Comparison of ENCODE assay signal across 38 cellular contexts in the genomic region with DNA sequence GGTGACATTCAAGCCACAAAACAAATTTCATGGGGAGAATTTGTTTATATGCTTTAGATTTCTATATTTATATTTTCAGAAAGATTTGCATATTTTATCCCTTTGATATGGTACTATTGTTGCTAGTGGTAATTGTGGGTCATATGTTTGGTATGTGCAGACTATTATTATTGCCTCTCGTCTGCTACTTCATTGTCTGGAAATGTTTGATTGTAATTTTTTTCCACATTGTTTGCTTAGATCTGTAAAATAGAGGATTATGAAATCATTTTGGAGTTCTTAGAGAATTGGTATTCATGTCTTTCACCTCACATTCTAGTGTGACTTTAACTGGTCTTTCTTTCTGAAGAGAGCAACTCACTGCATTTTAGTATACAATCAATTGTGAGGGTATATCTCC. TPM values are rescaled to one million over a fixed set of nuclear protein-coding genes. Genes with fewer than 3 reads are reported as not detected.
"Had no signal": no experiment of that assay in that cellular context is flagged by ENCODE, and none has a peak within 500 bp of the region (broad histone marks: within the 10 kb centered on the region; RNA-seq: fewer than 3 reads in every experiment).

No MANE protein-coding gene starts in this region.

- H3K4me3 Mint-ChIP-seq: activated B cell treated with CpG ODN at 0.5 μM for 24 hours; activated CD4-positive, alpha-beta memory T cell treated with anti-CD3 and anti-CD28 coated beads, Interleukin-2, amount 10 ng/mL, durations not matched to agents 7 days and 5 days; activated CD4-positive, alpha-beta T cell treated with anti-CD3 and anti-CD28 coated beads for 36 hours; activated CD4-positive, alpha-beta T cell treated with anti-CD3 and anti-CD28 coated beads, Interleukin-2, amount 10 ng/mL, durations not matched to agents 7 days and 5 days; activated CD8-positive, alpha-beta memory T cell treated with anti-CD3 and anti-CD28 coated beads, Interleukin-2, amount 10 ng/mL, durations not matched to agents 7 days and 5 days; activated CD8-positive, alpha-beta T cell treated with anti-CD3 and anti-CD28 coated beads, Interleukin-2, amount 10 ng/mL, durations not matched to agents 7 days and 5 days; activated naive CD4-positive, alpha-beta T cell treated with anti-CD3 and anti-CD28 coated beads, Interleukin-2, amount 10 ng/mL, durations not matched to agents 7 days and 5 days; activated naive CD4-positive, alpha-beta T cell treated with anti-CD3 and anti-CD28 coated beads, Interleukin-2, amount 50 U/mL, for 24 hours; activated naive CD8-positive, alpha-beta T cell; activated naive CD8-positive, alpha-beta T cell treated with anti-CD3 and anti-CD28 coated beads, Interleukin-2, amount 10 ng/mL, durations not matched to agents 7 days and 5 days; activated naive CD8-positive, alpha-beta T cell treated with anti-CD3 and anti-CD28 coated beads, Interleukin-2, amount 50 U/mL, for 24 hours; activated T-cell treated with anti-CD3 and anti-CD28 coated beads, Interleukin-2, amount 50 U/mL, for 24 hours; T-helper 1 cell treated with Interleukin-12 subunit alpha and Interleukin-12 subunit beta and Interleukin-4 antibody, amounts not matched to agents 30 μg/mL and 1 μg/mL, for 36 hours; T-helper 2 cell treated with Interferon-gamma antibody and Interleukin-4, amounts not matched to agents 5 μg/mL and 100 μg/mL, for 36 hours had no signal

- H3K4me1 ChIP-seq: ascending aorta, body of pancreas, breast epithelium had no signal

- FAIRE-seq: TTC549 had no signal

- H3K4me1 Mint-ChIP-seq: activated B cell treated with CpG ODN at 0.5 μM for 24 hours; activated CD4-positive, alpha-beta memory T cell treated with anti-CD3 and anti-CD28 coated beads, Interleukin-2, amount 10 ng/mL, durations not matched to agents 7 days and 5 days; activated CD4-positive, alpha-beta T cell treated with anti-CD3 and anti-CD28 coated beads for 36 hours; activated CD4-positive, alpha-beta T cell treated with anti-CD3 and anti-CD28 coated beads, Interleukin-2, amount 10 ng/mL, durations not matched to agents 7 days and 5 days; activated CD8-positive, alpha-beta memory T cell treated with anti-CD3 and anti-CD28 coated beads, Interleukin-2, amount 10 ng/mL, durations not matched to agents 7 days and 5 days; activated naive CD4-positive, alpha-beta T cell treated with anti-CD3 and anti-CD28 coated beads, Interleukin-2, amount 10 ng/mL, durations not matched to agents 7 days and 5 days; activated naive CD4-positive, alpha-beta T cell treated with anti-CD3 and anti-CD28 coated beads, Interleukin-2, amount 50 U/mL, for 24 hours; activated naive CD8-positive, alpha-beta T cell treated with anti-CD3 and anti-CD28 coated beads, Interleukin-2, amount 10 ng/mL, durations not matched to agents 7 days and 5 days; activated naive CD8-positive, alpha-beta T cell treated with anti-CD3 and anti-CD28 coated beads, Interleukin-2, amount 50 U/mL, for 24 hours had no signal

- H3K4me3 ChIP-seq: ascending aorta, body of pancreas, breast epithelium had no signal

- H3K27me3 Mint-ChIP-seq: activated CD4-positive, alpha-beta memory T cell treated with anti-CD3 and anti-CD28 coated beads, Interleukin-2, amount 10 ng/mL, durations not matched to agents 7 days and 5 days; activated CD4-positive, alpha-beta T cell treated with anti-CD3 and anti-CD28 coated beads, Interleukin-2, amount 10 ng/mL, durations not matched to agents 7 days and 5 days; activated CD8-positive, alpha-beta memory T cell treated with anti-CD3 and anti-CD28 coated beads, Interleukin-2, amount 10 ng/mL, durations not matched to agents 7 days and 5 days; activated naive CD4-positive, alpha-beta T cell treated with anti-CD3 and anti-CD28 coated beads, Interleukin-2, amount 10 ng/mL, durations not matched to agents 7 days and 5 days; activated naive CD8-positive, alpha-beta T cell treated with anti-CD3 and anti-CD28 coated beads, Interleukin-2, amount 10 ng/mL, durations not matched to agents 7 days and 5 days had no signal

- ATAC-seq: activated CD4-positive, alpha-beta T cell treated with anti-CD3 and anti-CD28 coated beads for 36 hours; activated CD4-positive, CD25-positive, alpha-beta regulatory T cell treated with anti-CD3 and anti-CD28 coated beads, Interleukin-2, amount 50 U/mL, for 24 hours; activated CD8-positive, alpha-beta memory T cell treated with anti-CD3 and anti-CD28 coated beads, Interleukin-2, amount 10 ng/mL, durations not matched to agents 7 days and 5 days; activated CD8-positive, alpha-beta T cell treated with anti-CD3 and anti-CD28 coated beads, Interleukin-2, amount 10 ng/mL, durations not matched to agents 7 days and 5 days; activated naive CD8-positive, alpha-beta T cell treated with anti-CD3 and anti-CD28 coated beads, Interleukin-2, amount 50 U/mL, for 24 hours; body of pancreas had no signal

- H3K36me3 Mint-ChIP-seq: activated CD8-positive, alpha-beta memory T cell treated with anti-CD3 and anti-CD28 coated beads, Interleukin-2, amount 10 ng/mL, durations not matched to agents 7 days and 5 days; activated naive CD4-positive, alpha-beta T cell treated with anti-CD3 and anti-CD28 coated beads, Interleukin-2, amount 10 ng/mL, durations not matched to agents 7 days and 5 days; activated naive CD4-positive, alpha-beta T cell treated with anti-CD3 and anti-CD28 coated beads, Interleukin-2, amount 50 U/mL, for 24 hours; activated naive CD8-positive, alpha-beta T cell; activated naive CD8-positive, alpha-beta T cell treated with anti-CD3 and anti-CD28 coated beads, Interleukin-2, amount 10 ng/mL, durations not matched to agents 7 days and 5 days had no signal

- H3K36me3 ChIP-seq: ascending aorta, brain microvascular endothelial cell, breast epithelium had no signal

- DNase-seq: activated B cell treated with CpG ODN at 0.5 μM for 24 hours; activated CD4-positive, alpha-beta memory T cell treated with anti-CD3 and anti-CD28 coated beads, Interleukin-2, amount 10 ng/mL, durations not matched to agents 7 days and 5 days; activated CD4-positive, alpha-beta T cell treated with anti-CD3 and anti-CD28 coated beads for 1 hour; activated CD4-positive, alpha-beta T cell treated with anti-CD3 and anti-CD28 coated beads for 36 hours; activated CD4-positive, alpha-beta T cell treated with anti-CD3 and anti-CD28 coated beads for 48 hours; activated CD4-positive, alpha-beta T cell treated with anti-CD3 and anti-CD28 coated beads, Interleukin-2, amount 10 ng/mL, durations not matched to agents 7 days and 5 days; activated CD4-positive, alpha-beta T cell treated with anti-CD3 and anti-CD28 coated beads, Interleukin-2, amount 50 U/mL, for 48 hours; activated CD8-positive, alpha-beta memory T cell treated with anti-CD3 and anti-CD28 coated beads for 24 hours; activated CD8-positive, alpha-beta memory T cell treated with anti-CD3 and anti-CD28 coated beads, Interleukin-2, amount 10 ng/mL, durations not matched to agents 7 days and 5 days; activated CD8-positive, alpha-beta memory T cell treated with anti-CD3 and anti-CD28 coated beads, Interleukin-2, amount 50 U/mL, for 48 hours; activated CD8-positive, alpha-beta T cell treated with anti-CD3 and anti-CD28 coated beads, Interleukin-2, amount 10 ng/mL, durations not matched to agents 7 days and 5 days; activated effector memory CD4-positive, alpha-beta T cell treated with Interleukin-2 at 50 U/mL for 16 hours; activated gamma-delta T cell; activated naive CD4-positive, alpha-beta T cell treated with anti-CD3 and anti-CD28 coated beads, Interleukin-2, amount 10 ng/mL, durations not matched to agents 7 days and 5 days; activated naive CD4-positive, alpha-beta T cell treated with Interleukin-2 at 50 U/mL for 16 hours; activated naive CD8-positive, alpha-beta T cell treated with anti-CD3 and anti-CD28 coated beads, Interleukin-2, amount 10 ng/mL, durations not matched to agents 7 days and 5 days; activated naive CD8-positive, alpha-beta T cell treated with anti-CD3 and anti-CD28 coated beads, Interleukin-2, amount 50 U/mL, for 24 hours; activated T-cell treated with anti-CD3 and anti-CD28 coated beads, Interleukin-2, amount 50 U/mL, for 24 hours; activated T-cell treated with anti-CD3 and anti-CD28 coated beads, Interleukin-2, amount 50 U/mL, for 48 hours; amygdala; anterior cingulate cortex; body of pancreas; brain microvascular endothelial cell; central memory CD4-positive, alpha-beta T cell; T-helper 1 cell; T-helper 2 cell; T-helper 9 cell had no signal

- H3K9me3 ChIP-seq: ascending aorta, body of pancreas, breast epithelium had no signal

- H3K27ac ChIP-seq: ascending aorta, body of pancreas, brain microvascular endothelial cell, breast epithelium, VCaP had no signal

- H3K27me3 ChIP-seq: ascending aorta, body of pancreas, brain microvascular endothelial cell, breast epithelium had no signal

- H3K9me3 Mint-ChIP-seq: activated CD4-positive, alpha-beta memory T cell treated with anti-CD3 and anti-CD28 coated beads, Interleukin-2, amount 10 ng/mL, durations not matched to agents 7 days and 5 days; activated CD4-positive, alpha-beta T cell treated with anti-CD3 and anti-CD28 coated beads, Interleukin-2, amount 10 ng/mL, durations not matched to agents 7 days and 5 days; activated naive CD4-positive, alpha-beta T cell treated with anti-CD3 and anti-CD28 coated beads, Interleukin-2, amount 10 ng/mL, durations not matched to agents 7 days and 5 days; activated T-helper 2 cell treated with anti-CD3 and anti-CD28 coated beads, Interferon-gamma antibody, Interleukin-2, Interleukin-4, amounts not matched to agents 10 μg/mL and 5 μg/mL and 100 μg/mL, durations not matched to agents 14 hours and 24 hours and 36 hours; T-helper 1 cell treated with Interleukin-12 subunit alpha and Interleukin-12 subunit beta and Interleukin-4 antibody, amounts not matched to agents 30 μg/mL and 1 μg/mL, for 36 hours; T-helper 2 cell treated with Interferon-gamma antibody and Interleukin-4, amounts not matched to agents 5 μg/mL and 100 μg/mL, for 36 hours had no signal

- H3K27ac Mint-ChIP-seq: activated B cell treated with CpG ODN at 0.5 μM for 24 hours; activated CD4-positive, alpha-beta memory T cell treated with anti-CD3 and anti-CD28 coated beads, Interleukin-2, amount 10 ng/mL, durations not matched to agents 7 days and 5 days; activated CD4-positive, alpha-beta T cell treated with anti-CD3 and anti-CD28 coated beads for 36 hours; activated CD4-positive, alpha-beta T cell treated with anti-CD3 and anti-CD28 coated beads, Interleukin-2, amount 10 ng/mL, durations not matched to agents 7 days and 5 days; activated CD8-positive, alpha-beta memory T cell treated with anti-CD3 and anti-CD28 coated beads, Interleukin-2, amount 10 ng/mL, durations not matched to agents 7 days and 5 days; activated CD8-positive, alpha-beta T cell treated with anti-CD3 and anti-CD28 coated beads, Interleukin-2, amount 10 ng/mL, durations not matched to agents 7 days and 5 days; activated naive CD4-positive, alpha-beta T cell treated with anti-CD3 and anti-CD28 coated beads, Interleukin-2, amount 10 ng/mL, durations not matched to agents 7 days and 5 days; activated naive CD4-positive, alpha-beta T cell treated with anti-CD3 and anti-CD28 coated beads, Interleukin-2, amount 50 U/mL, for 24 hours; activated naive CD8-positive, alpha-beta T cell; activated naive CD8-positive, alpha-beta T cell treated with anti-CD3 and anti-CD28 coated beads, Interleukin-2, amount 10 ng/mL, durations not matched to agents 7 days and 5 days; activated naive CD8-positive, alpha-beta T cell treated with anti-CD3 and anti-CD28 coated beads, Interleukin-2, amount 50 U/mL, for 24 hours; activated T-cell treated with anti-CD3 and anti-CD28 coated beads, Interleukin-2, amount 50 U/mL, for 24 hours; activated T-helper 2 cell treated with anti-CD3 and anti-CD28 coated beads, Interferon-gamma antibody, Interleukin-2, Interleukin-4, amounts not matched to agents 10 μg/mL and 5 μg/mL and 100 μg/mL, durations not matched to agents 14 hours and 24 hours and 36 hours; T-helper 1 cell treated with Interleukin-12 subunit alpha and Interleukin-12 subunit beta and Interleukin-4 antibody, amounts not matched to agents 30 μg/mL and 1 μg/mL, for 36 hours; T-helper 2 cell treated with Interferon-gamma antibody and Interleukin-4, amounts not matched to agents 5 μg/mL and 100 μg/mL, for 36 hours had no signal

RNA-seq across cellular contexts. Expression of gene MYO3A, which starts 44.7 kb away (rescaled TPM):
- total RNA-seq: activated CD4-positive, alpha-beta memory T cell treated with anti-CD3 and anti-CD28 coated beads, Interleukin-2, amount 10 ng/mL, durations not matched to agents 7 days and 5 days; activated CD4-positive, alpha-beta T cell treated with anti-CD3 and anti-CD28 coated beads for 36 hours; activated CD4-positive, alpha-beta T cell treated with anti-CD3 and anti-CD28 coated beads, Interleukin-2, amount 10 ng/mL, durations not matched to agents 7 days and 5 days; activated CD8-positive, alpha-beta T cell treated with anti-CD3 and anti-CD28 coated beads, Interleukin-2, amount 10 ng/mL, durations not matched to agents 7 days and 5 days; activated naive CD8-positive, alpha-beta T cell treated with anti-CD3 and anti-CD28 coated beads, Interleukin-2, amount 10 ng/mL, durations not matched to agents 7 days and 5 days; activated T-helper 2 cell treated with anti-CD3 and anti-CD28 coated beads, Interferon-gamma antibody, Interleukin-2, Interleukin-4, amounts not matched to agents 10 μg/mL and 5 μg/mL and 100 μg/mL, durations not matched to agents 14 hours and 24 hours and 36 hours; ascending aorta; cardiac septum had no signal
